14 cellular contexts compared by ENCODE assay signal in the genomic region with DNA sequence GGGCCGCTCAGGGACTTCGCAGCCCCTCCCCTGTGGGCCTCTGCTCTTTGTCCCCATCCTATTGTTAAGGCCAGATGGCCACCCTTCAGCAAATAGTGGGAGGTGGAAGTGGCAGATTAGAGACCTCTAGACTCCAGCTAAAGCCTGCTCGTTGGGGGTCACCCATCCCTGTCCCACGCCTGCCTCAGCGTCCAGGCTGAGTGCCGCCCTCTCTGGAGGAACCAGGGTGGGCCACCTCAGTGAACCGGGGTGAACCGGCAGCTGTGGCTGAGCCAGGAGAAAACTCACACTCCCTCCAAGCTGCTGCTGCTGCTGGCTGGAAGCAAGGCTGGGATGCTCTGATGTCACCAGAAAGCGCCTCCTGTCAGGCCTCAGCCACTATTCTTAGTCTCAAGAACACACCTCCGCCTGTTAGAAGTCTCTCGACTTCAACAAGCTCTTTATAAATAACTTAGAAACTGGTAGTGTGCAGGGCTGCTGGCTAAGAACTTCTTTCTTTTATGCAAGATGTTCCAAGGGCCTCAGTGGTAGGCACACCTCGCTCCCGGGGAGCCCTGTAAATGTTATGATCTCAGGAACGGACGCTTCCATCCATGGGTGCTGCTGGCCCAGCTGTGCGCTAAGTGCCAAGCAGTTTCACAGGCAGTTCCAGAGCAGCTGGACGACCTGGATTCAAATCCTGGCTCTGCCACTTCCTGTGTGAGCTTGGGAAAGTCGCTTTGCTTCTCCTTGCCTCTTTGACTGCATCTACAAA. TPM values are rescaled to one million over a fixed set of nuclear protein-coding genes. Genes with fewer than 3 reads are reported as not detected.
DNase-seq lines count a peak whose midpoint lies in the region; TF ChIP-seq lines count a peak whose summit lies in the region.
"Had no signal": no experiment of that assay in that cellular context is flagged by ENCODE, and none has a peak within 500 bp of the region (broad histone marks: within the 10 kb centered on the region; RNA-seq: fewer than 3 reads in every experiment).

No MANE protein-coding gene starts in this region.

- H3K27ac ChIP-seq in neuronal stem cell (replicated peaks; ENCODE audit: low read length), result peak overlapping the region; percentile 67
- H3K27ac ChIP-seq: 22Rv1 had no signal

- H3K27me3 Mint-ChIP-seq in endothelial cell (ENCODE audit: unreplicated experiment), result peaks cover 3% of the 10 kb centered on the region

- H3K9me3 Mint-ChIP-seq in endothelial cell (ENCODE audit: unreplicated experiment), result no peaks in the 10 kb centered on the region
- H3K9me3 Mint-ChIP-seq: CD8-positive, alpha-beta memory T cell had no signal

- H2AK5ac ChIP-seq in neuronal stem cell (ENCODE audit: low read depth, low read length), result peak overlapping the region; percentile 48

- H3K4me3 ChIP-seq in neuronal stem cell (ENCODE audit: low read length in 2 of 2), result no peak overlapping the region

- TF ChIP-seq CTCF in endothelial cell (IDR thresholded peaks at IDR 0.05; ENCODE audit: unreplicated experiment) (no peak), GM10248 (IDR thresholded peaks at IDR 0.05; ENCODE audit: control extremely low read depth, extremely low read depth, low read depth, missing control alignments) (no peak)

- H2AFZ ChIP-seq in neuronal stem cell (ENCODE audit: low read length), result peak overlapping the region; percentile 87

- no CpG with 5 or more reads among the region's 18 CpGs for WGBS in neuronal stem cell (ENCODE audit: extremely low coverage in 2 of 2, insufficient read length in 2 of 2, insufficient replicate concordance in 1 of 2), 2 donors

- no peak overlapping the region for H2BK5ac ChIP-seq in neuronal stem cell (ENCODE audit: low read length)

- H3K4me2 ChIP-seq in neuronal stem cell (ENCODE audit: insufficient read depth, low read length, poor library complexity, severe bottlenecking), result no peak overlapping the region

- peak overlapping the region; percentile 68 for H2BK120ac ChIP-seq in neuronal stem cell (ENCODE audit: low read depth, low read length)

- peak overlapping the region; percentile 74 for H4K91ac ChIP-seq in neuronal stem cell (ENCODE audit: low read depth, low read length, poor library complexity)

- no peaks in the 10 kb centered on the region for H3K36me3 ChIP-seq in neuronal stem cell (replicated peaks in 1 of 2; ENCODE audit: control insufficient read depth in 2 of 2, insufficient read depth in 2 of 2, low read length in 2 of 2)

- H3K4me1 Mint-ChIP-seq in endothelial cell (ENCODE audit: unreplicated experiment), result peaks cover 29% of the 10 kb centered on the region
- H3K4me1 Mint-ChIP-seq: CD8-positive, alpha-beta memory T cell had no signal

- POLR2A ChIA-PET in GM10248 (lab: Yijun Ruan, JAX), result no interaction called here

- peak overlapping the region; percentile 54 for H3K27ac Mint-ChIP-seq in endothelial cell (ENCODE audit: unreplicated experiment)
- H3K27ac Mint-ChIP-seq: CD8-positive, alpha-beta memory T cell had no signal

- no peaks in the 10 kb centered on the region for H3K27me3 ChIP-seq in neuronal stem cell (ENCODE audit: control insufficient read depth in 3 of 3, insufficient read depth in 3 of 3, low read depth in 1 of 3, low read length in 3 of 3)

- no peak overlapping the region for H4K8ac ChIP-seq in neuronal stem cell (ENCODE audit: low read depth, low read length)

- H2BK15ac ChIP-seq in neuronal stem cell (ENCODE audit: low read length), result peak overlapping the region; percentile 46

- no peaks in the 10 kb centered on the region for H3K36me3 Mint-ChIP-seq in endothelial cell (ENCODE audit: low read depth, unreplicated experiment)
- H3K36me3 Mint-ChIP-seq: CD8-positive, alpha-beta memory T cell had no signal

- no peak overlapping the region for H3K14ac ChIP-seq in neuronal stem cell (ENCODE audit: low read length)

- DNase-seq in DMS79 treated with DMSO at 0.1 percent for 48 hours (lab: John Stamatoyannopoulos, UW) (peak; percentile 35), DMS79 (lab: John Stamatoyannopoulos, UW) (no peak), NCI-H524 (lab: John Stamatoyannopoulos, UW) (peak; percentile 59 to 81), endothelial cell (ENCODE audit: low spot score) (no peak), neuronal stem cell (ENCODE audit: low spot score) (peak; percentile 66), activated T-cell treated with anti-CD3 and anti-CD28 coated beads for 4 hours (no peak), GM10248 (ENCODE audit: extremely low spot score) (no peak), NCI-H1105 treated with DMSO at 0.1 percent for 48 hours (lab: John Stamatoyannopoulos, UW) (no peak)
- DNase-seq: activated CD8-positive, alpha-beta memory T cell treated with anti-CD3 and anti-CD28 coated beads, Interleukin-2, amount 50 U/mL, for 48 hours; foreskin fibroblast; SIG-M5; stimulated activated CD4-positive, alpha-beta T cell treated with anti-CD3 and anti-CD28 coated beads, Interleukin-12 subunit alpha, Interleukin-12 subunit beta, amount 100 ng/mL, for 4 hours had no signal

- CTCF ChIA-PET in GM10248 (lab: Yijun Ruan, JAX), result interaction anchor here (0.7 to 4.3 kb wide), 27 partner anchors 8 to 1142 kb away, joined by 3 to 122 read pairs (median 5); a partner anchor contains a TSS

- no peaks in the 10 kb centered on the region for H3K9me3 ChIP-seq in neuronal stem cell (replicated peaks in 1 of 2; ENCODE audit: control insufficient read depth in 2 of 2, insufficient read depth in 1 of 2, low read depth in 1 of 2, low read length in 2 of 2)

- no peak overlapping the region for H3K4ac ChIP-seq in neuronal stem cell (ENCODE audit: low read length)

- peak overlapping the region; percentile 89 for H3K18ac ChIP-seq in neuronal stem cell (ENCODE audit: low read length)

- H3K79me1 ChIP-seq in neuronal stem cell (ENCODE audit: low read depth, low read length), result no peaks in the 10 kb centered on the region

- H2BK12ac ChIP-seq in neuronal stem cell (ENCODE audit: low read length), result peak overlapping the region; percentile 47

- peaks cover 11% of the 10 kb centered on the region in 2 donors for H3K4me1 ChIP-seq in neuronal stem cell (ENCODE audit: control insufficient read depth in 2 of 2, insufficient read depth in 1 of 2, low read depth in 1 of 2, low read length in 2 of 2)

- no peak overlapping the region for H3K9ac ChIP-seq in neuronal stem cell (ENCODE audit: low read depth, low read length, poor library complexity)

- no peak overlapping the region for H3K23ac ChIP-seq in neuronal stem cell (ENCODE audit: low read depth, low read length, poor library complexity)

- no peak overlapping the region for H3K4me3 Mint-ChIP-seq in endothelial cell (ENCODE audit: unreplicated experiment)
- H3K4me3 Mint-ChIP-seq: CD8-positive, alpha-beta memory T cell had no signal

RNA-seq across cellular contexts. Expression of a gene that starts 19.8 kb away (rescaled TPM):
- total RNA-seq in endothelial cell (ENCODE audit: unreplicated experiment), result 3.9 TPM
- 13.2 TPM for polyA plus RNA-seq in neuronal stem cell (2013, experiment 1 of 2)
- 12.4 TPM for polyA plus RNA-seq in neuronal stem cell (2013, experiment 2 of 2)

Comparison
In these comparisons a context has a peak if more than half of its experiments do, and no peak if none do; other contexts are left out.
1. DNase-seq: peak in DMS79 treated with DMSO at 0.1 percent for 48 hours (single experiment), NCI-H524 (2 of 2) and neuronal stem cell (single experiment); none in DMS79 (single experiment), endothelial cell (single experiment), activated T-cell treated with anti-CD3 and anti-CD28 coated beads for 4 hours (single experiment), GM10248 (single experiment) and NCI-H1105 treated with DMSO at 0.1 percent for 48 hours (single experiment).